In the genomic region with DNA sequence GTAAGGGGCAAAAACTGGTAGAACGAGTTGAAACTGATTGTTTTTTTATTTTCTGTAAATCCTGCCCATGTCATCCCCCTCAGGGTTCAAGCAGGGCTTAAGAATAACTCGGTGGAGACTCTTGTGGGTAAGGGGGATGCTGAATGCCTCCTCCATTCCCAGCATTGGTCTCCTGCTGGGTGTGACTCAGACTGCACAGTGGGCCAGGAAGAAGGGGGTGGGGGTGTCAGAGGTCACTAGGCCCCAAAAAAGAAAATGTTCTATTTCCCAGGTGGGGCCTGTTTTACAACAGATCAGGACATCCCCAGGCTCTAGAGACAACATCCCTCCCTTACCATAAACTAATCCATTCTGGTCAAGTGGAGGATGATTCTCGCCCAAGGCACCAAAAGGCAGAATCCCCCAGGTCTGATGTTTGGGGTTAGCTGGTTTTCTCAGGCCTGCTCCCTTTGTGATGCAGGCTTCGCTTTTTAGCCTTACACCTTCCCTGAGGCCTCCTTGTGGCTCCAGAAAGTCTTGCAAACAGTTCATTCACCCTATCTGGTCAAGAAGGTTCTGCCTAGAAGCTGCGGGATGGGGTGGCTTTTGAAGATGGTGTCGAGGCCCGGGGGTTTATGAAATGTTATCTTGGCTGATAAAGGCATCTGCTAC, we compare ENCODE assay signal across 17 cellular contexts. TPM values are rescaled to one million over a fixed set of nuclear protein-coding genes. Genes with fewer than 3 reads are reported as not detected.
DNase-seq lines count a peak whose midpoint lies in the region; ATAC-seq, FAIRE-seq and TF ChIP-seq lines count a peak whose summit lies in the region.
"Had no signal": no experiment of that assay in that cellular context is flagged by ENCODE, and none has a peak within 500 bp of the region (broad histone marks: within the 10 kb centered on the region; RNA-seq: fewer than 3 reads in every experiment).

No MANE protein-coding gene starts in this region.

- no peak overlapping the region for H3K4me3 Mint-ChIP-seq in HFFc6
- H3K4me3 Mint-ChIP-seq in astrocyte (ENCODE audit: unreplicated experiment) = no peak overlapping the region
- H3K4me3 Mint-ChIP-seq in activated T-helper 2 cell treated with anti-CD3 and anti-CD28 coated beads, Interferon-gamma antibody, Interleukin-2, Interleukin-4, amounts not matched to agents 10 μg/mL and 5 μg/mL and 100 μg/mL, durations not matched to agents 14 hours and 24 hours and 36 hours (ENCODE audit: low read depth) = no peak overlapping the region
- H3K4me3 Mint-ChIP-seq: CD4-positive, CD25-positive, alpha-beta regulatory T cell had no signal

- no peak overlapping the region for H3K9ac ChIP-seq in astrocyte (ENCODE audit: low read length)

- intact Hi-C loops in heart left ventricle (cut with DNase I) = no loop called here
- intact Hi-C loops in activated T-helper 2 cell treated with anti-CD3 and anti-CD28 coated beads, Interferon-gamma antibody, Interleukin-2, Interleukin-4, amounts not matched to agents 10 μg/mL and 5 μg/mL and 100 μg/mL, durations not matched to agents 14 hours and 24 hours and 36 hours (cut with micrococcal nuclease) = no loop called here

- H3K27me3 Mint-ChIP-seq in HFFc6 (ENCODE audit: insufficient read depth) (peaks cover 19% of the 10 kb centered on the region), astrocyte (ENCODE audit: low read depth, unreplicated experiment) (peaks cover 23% of the 10 kb centered on the region)
- H3K27me3 Mint-ChIP-seq in activated T-helper 2 cell treated with anti-CD3 and anti-CD28 coated beads, Interferon-gamma antibody, Interleukin-2, Interleukin-4, amounts not matched to agents 10 μg/mL and 5 μg/mL and 100 μg/mL, durations not matched to agents 14 hours and 24 hours and 36 hours (ENCODE audit: low read depth) = peaks cover 57% of the 10 kb centered on the region

- ATAC-seq in heart left ventricle = no peak
- no peak for ATAC-seq in HG02642 (IDR thresholded peaks at IDR 0.05; ENCODE audit: poor library complexity, unreplicated experiment)
- ATAC-seq in GM21423 (IDR thresholded peaks at IDR 0.05; ENCODE audit: unreplicated experiment) = no peak

- TF ChIP-seq CTCF in AG09319 (IDR thresholded peaks at IDR 0.05; ENCODE audit: low read depth, low read length) (peak; percentile 27), HFFc6 (IDR thresholded peaks at IDR 0.05) (peak; percentile 65), astrocyte (IDR thresholded peaks at IDR 0.05; ENCODE audit: insufficient read depth, low read depth, low read length) (peak; percentile 23), heart left ventricle (IDR thresholded peaks at IDR 0.05) (no peak)

- H3K4me3 ChIP-seq in astrocyte (ENCODE audit: insufficient read depth, low read depth, low read length) (no peak overlapping the region), iPS DF 6.9 (ENCODE audit: low read length) (no peak overlapping the region), heart left ventricle (no peak overlapping the region)
- H3K4me3 ChIP-seq: tibial nerve had no signal

- no peaks in the 10 kb centered on the region for H3K36me3 Mint-ChIP-seq in HFFc6 (ENCODE audit: low read depth)
- no peaks in the 10 kb centered on the region for H3K36me3 Mint-ChIP-seq in astrocyte (ENCODE audit: low read depth, unreplicated experiment)
- no peaks in the 10 kb centered on the region for H3K36me3 Mint-ChIP-seq in activated T-helper 2 cell treated with anti-CD3 and anti-CD28 coated beads, Interferon-gamma antibody, Interleukin-2, Interleukin-4, amounts not matched to agents 10 μg/mL and 5 μg/mL and 100 μg/mL, durations not matched to agents 14 hours and 24 hours and 36 hours (ENCODE audit: low read depth)
- H3K36me3 Mint-ChIP-seq: CD4-positive, CD25-positive, alpha-beta regulatory T cell had no signal

- no peak overlapping the region for H3K4me2 ChIP-seq in astrocyte (ENCODE audit: low read length)

- H3K27ac Mint-ChIP-seq in HFFc6 (no peak overlapping the region), astrocyte (ENCODE audit: unreplicated experiment) (no peak overlapping the region)
- H3K27ac Mint-ChIP-seq in activated T-helper 2 cell treated with anti-CD3 and anti-CD28 coated beads, Interferon-gamma antibody, Interleukin-2, Interleukin-4, amounts not matched to agents 10 μg/mL and 5 μg/mL and 100 μg/mL, durations not matched to agents 14 hours and 24 hours and 36 hours = no peak overlapping the region
- H3K27ac Mint-ChIP-seq: CD4-positive, CD25-positive, alpha-beta regulatory T cell had no signal

- WGBS in iPS DF 6.9 (ENCODE audit: insufficient coverage, insufficient read length) = no CpG with 5 or more reads among the region's 7 CpGs
- 80 to 82% (median 81%) methylated on average over 7 of the region's 7 CpGs for WGBS in heart left ventricle, 4 donors

- H4K20me1 ChIP-seq in astrocyte (ENCODE audit: insufficient read depth, low read length) = no peaks in the 10 kb centered on the region

- H3K4me1 Mint-ChIP-seq in HFFc6 (ENCODE audit: low read depth) (peaks cover 4% of the 10 kb centered on the region; the same call in 1 of the 2 replicates), astrocyte (ENCODE audit: low read depth, unreplicated experiment) (peaks cover 8% of the 10 kb centered on the region)
- no peaks in the 10 kb centered on the region for H3K4me1 Mint-ChIP-seq in activated T-helper 2 cell treated with anti-CD3 and anti-CD28 coated beads, Interferon-gamma antibody, Interleukin-2, Interleukin-4, amounts not matched to agents 10 μg/mL and 5 μg/mL and 100 μg/mL, durations not matched to agents 14 hours and 24 hours and 36 hours (ENCODE audit: low read depth)
- H3K4me1 Mint-ChIP-seq: CD4-positive, CD25-positive, alpha-beta regulatory T cell had no signal

- H3K27ac ChIP-seq in astrocyte (ENCODE audit: low read depth, low read length) (no peak overlapping the region), iPS DF 6.9 (ENCODE audit: low read length) (no peak overlapping the region), heart left ventricle (no peak overlapping the region)
- H3K27ac ChIP-seq: tibial nerve had no signal

- H3K9me3 ChIP-seq in astrocyte (ENCODE audit: insufficient read depth, low read depth, low read length) (no peaks in the 10 kb centered on the region), iPS DF 6.9 (ENCODE audit: control insufficient read depth, insufficient read depth, low read length) (no peaks in the 10 kb centered on the region), heart left ventricle (no peaks in the 10 kb centered on the region)
- H3K9me3 ChIP-seq: tibial nerve had no signal

- H3K27me3 ChIP-seq in astrocyte (ENCODE audit: insufficient read depth, low read length) = no peaks in the 10 kb centered on the region
- no peaks in the 10 kb centered on the region for H3K27me3 ChIP-seq in iPS DF 6.9 (ENCODE audit: control insufficient read depth, insufficient read depth, low read length)
- H3K27me3 ChIP-seq in heart left ventricle = peaks cover 0 to 15% (median 0%) of the 10 kb centered on the region in 9 donors

- H3K36me3 ChIP-seq in astrocyte (ENCODE audit: insufficient read depth, low read length) = no peaks in the 10 kb centered on the region
- H3K36me3 ChIP-seq in iPS DF 6.9 (ENCODE audit: control insufficient read depth, insufficient read depth, low read length) = no peaks in the 10 kb centered on the region
- H3K36me3 ChIP-seq in heart left ventricle = no peaks in the 10 kb centered on the region
- H3K36me3 ChIP-seq: tibial nerve had no signal

- no peak overlapping the region for H2AFZ ChIP-seq in astrocyte (ENCODE audit: low read depth, low read length)

- H3K9me3 Mint-ChIP-seq in HFFc6 = no peaks in the 10 kb centered on the region
- no peaks in the 10 kb centered on the region for H3K9me3 Mint-ChIP-seq in astrocyte (ENCODE audit: unreplicated experiment)
- no peaks in the 10 kb centered on the region for H3K9me3 Mint-ChIP-seq in activated T-helper 2 cell treated with anti-CD3 and anti-CD28 coated beads, Interferon-gamma antibody, Interleukin-2, Interleukin-4, amounts not matched to agents 10 μg/mL and 5 μg/mL and 100 μg/mL, durations not matched to agents 14 hours and 24 hours and 36 hours

- no peak for TF ChIP-seq POLR2A in heart left ventricle (IDR thresholded peaks at IDR 0.05)

- FAIRE-seq in astrocyte (lab: Jason Lieb, UNC) = no peak
- FAIRE-seq: GM18507 had no signal

- H3K4me1 ChIP-seq in astrocyte (ENCODE audit: insufficient read depth, low read length) (peaks cover 5% of the 10 kb centered on the region), iPS DF 6.9 (ENCODE audit: control insufficient read depth, insufficient read depth, low read length) (peaks cover 14% of the 10 kb centered on the region; the same call in 1 of the 2 replicates), heart left ventricle (no peaks in the 10 kb centered on the region)
- H3K4me1 ChIP-seq: tibial nerve had no signal

- DNase-seq in AG09319 (ENCODE audit: extremely low read depth, low read depth) = no peak
- DNase-seq in HFFc6 = peak; percentile 40
- DNase-seq in astrocyte (ENCODE audit: low read depth) = no peak
- DNase-seq in iPS DF 6.9 (ENCODE audit: low read depth, low spot score) = peak; percentile 66
- DNase-seq in heart left ventricle = no peak
- DNase-seq in activated T-helper 2 cell treated with anti-CD3 and anti-CD28 coated beads, Interferon-gamma antibody, Interleukin-2, Interleukin-4, amounts not matched to agents 10 μg/mL and 5 μg/mL and 100 μg/mL, durations not matched to agents 14 hours and 24 hours and 36 hours (ENCODE audit: low spot score) = no peak
- DNase-seq: amygdala; CD4-positive, CD25-positive, alpha-beta regulatory T cell; erythroblast; Kasumi-1; NCI-H226; retina; SW 1271 had no signal

- no peaks in the 10 kb centered on the region for H3K79me2 ChIP-seq in astrocyte (ENCODE audit: insufficient read depth, low read length)

RNA-seq across cellular contexts. Expression of a gene that starts 10.7 kb away (rescaled TPM):
- total RNA-seq in HFFc6 (2021; fragmentation: NEBNext Ultra II Directional; extraction: Animal tissue kit (Norgen Biotek cat#: 25700)) = not detected
- total RNA-seq in astrocyte = 2.6 and 6.9 TPM in 2 replicates
- under 1 TPM in 1 of 9 donors, not detected in 8; 0.61 TPM for total RNA-seq in heart left ventricle
- under 1 TPM in 1 of 2 donors, not detected in 1; 0.03 TPM for polyA plus RNA-seq in heart left ventricle
- not detected in 2 replicates for total RNA-seq in activated T-helper 2 cell treated with anti-CD3 and anti-CD28 coated beads, Interferon-gamma antibody, Interleukin-2, Interleukin-4, amounts not matched to agents 10 μg/mL and 5 μg/mL and 100 μg/mL, durations not matched to agents 14 hours and 24 hours and 36 hours
- total RNA-seq: CD4-positive, CD25-positive, alpha-beta regulatory T cell; tibial nerve had no signal
- polyA plus RNA-seq: CD4-positive, CD25-positive, alpha-beta regulatory T cell had no signal

Comparison
In these comparisons a context has a peak if more than half of its experiments do, and no peak if none do; other contexts are left out.
1. DNase-seq: peak in HFFc6 (single experiment) and iPS DF 6.9 (single experiment); none in AG09319 (single experiment), astrocyte (single experiment), heart left ventricle (0 of 5) and activated T-helper 2 cell treated with anti-CD3 and anti-CD28 coated beads, Interferon-gamma antibody, Interleukin-2, Interleukin-4, amounts not matched to agents 10 μg/mL and 5 μg/mL and 100 μg/mL, durations not matched to agents 14 hours and 24 hours and 36 hours (single experiment).
2. CTCF ChIP-seq: peak in AG09319 (single experiment), HFFc6 (single experiment) and astrocyte (single experiment); none in heart left ventricle (0 of 12).